Comparison of ENCODE assay signal across 24 cellular contexts in genomic region chr9:79115176-79115575, GRCh38.
"Had no signal": no experiment of that assay in that cellular context is flagged by ENCODE, and none has a peak within 500 bp of the region (broad histone marks: within the 10 kb centered on the region; RNA-seq: fewer than 3 reads in every experiment).

No MANE protein-coding gene starts in this region.

- H3K27ac ChIP-seq: PC-9, Peyer's patch, SJSA1 had no signal

- H3K27ac Mint-ChIP-seq: T-cell had no signal

- H3K36me3 ChIP-seq: MG63, Peyer's patch, SJSA1 had no signal

- H3K4me3 ChIP-seq: MG63, PC-9, Peyer's patch, SJSA1 had no signal

- H3K36me3 Mint-ChIP-seq: T-cell had no signal

- H2AFZ ChIP-seq: PC-9 had no signal

- H3K9me3 ChIP-seq: MG63, Peyer's patch, SJSA1, SK-N-SH had no signal

- H3K4me2 ChIP-seq: PC-9, SK-N-SH had no signal

- ATAC-seq: T-cell had no signal

- H3K27me3 ChIP-seq: MG63, Peyer's patch, SJSA1 had no signal

- H3K4me3 Mint-ChIP-seq: T-cell had no signal

- H3K9ac ChIP-seq: SK-N-SH had no signal

- DNase-seq: Karpas-422; KG1; MG63; NCI-H1092; NCI-H1105 treated with DMSO at 0.1 percent for 48 hours; NCI-H1694; NCI-H187 treated with DMSO at 0.1 percent for 48 hours; NCI-H2029 treated with DMSO at 0.1 percent for 48 hours; NCI-H2171 treated with DMSO at 0.1 percent for 48 hours; NCI-H345; NCI-H446 treated with DMSO at 0.1 percent for 48 hours; NCI-H510A treated with DMSO at 0.1 percent for 48 hours; NCI-H526; NK-92 treated with Interleukin-12 subunit alpha and Interleukin-12 subunit beta, amount 100 ng/mL, for 24 hours; OCI-M1; PC-9; Peyer's patch; Right ventricle myocardium superior; RPMI8226; SIG-M5; SW 1271; T-cell had no signal

- H3K4me1 ChIP-seq: Peyer's patch, SJSA1 had no signal

- H3K4me1 Mint-ChIP-seq: T-cell had no signal
